In the genomic region with DNA sequence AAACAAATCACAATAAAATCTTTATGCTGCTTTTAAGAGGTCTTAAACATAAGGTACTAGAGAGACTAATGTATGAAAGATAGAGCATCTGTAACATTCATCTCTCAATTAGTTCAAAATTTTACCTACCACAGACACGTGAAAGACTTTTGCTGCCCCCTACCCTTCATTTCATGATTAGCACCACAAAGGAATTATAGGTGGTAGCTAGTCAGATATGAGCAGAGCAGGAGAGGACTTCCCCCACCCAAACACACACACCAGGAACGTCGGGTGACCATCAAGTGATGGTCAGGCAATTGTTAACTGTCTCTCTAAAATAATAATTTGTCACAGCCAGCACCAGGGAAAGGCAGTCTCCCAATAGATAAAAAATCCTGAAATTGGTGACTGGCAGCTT, we compare ENCODE assay signal across 9 cellular contexts.
DNase-seq lines count a peak whose midpoint lies in the region; ATAC-seq and TF ChIP-seq lines count a peak whose summit lies in the region.
"Had no signal": no experiment of that assay in that cellular context is flagged by ENCODE, and none has a peak within 500 bp of the region (broad histone marks: within the 10 kb centered on the region; RNA-seq: fewer than 3 reads in every experiment).

No MANE protein-coding gene starts in this region.

- H3K27me3 ChIP-seq in RWPE2 (ENCODE audit: insufficient read depth, poor library complexity, severe bottlenecking): no peaks in the 10 kb centered on the region
- H3K27me3 ChIP-seq in liver (ENCODE audit: control insufficient read depth in 4 of 4, insufficient read depth in 4 of 4, low read length in 3 of 4): no peaks in the 10 kb centered on the region

- no peaks in the 10 kb centered on the region for H3K36me3 ChIP-seq in RWPE2 (ENCODE audit: low read depth)
- no peaks in the 10 kb centered on the region for H3K36me3 ChIP-seq in liver (ENCODE audit: control insufficient read depth in 4 of 4, insufficient read depth in 3 of 4, low read depth in 1 of 4, low read length in 3 of 4)

- ATAC-seq in RWPE2 (ENCODE audit: low read depth): no peak; the same call in 2 of the 3 replicates
- ATAC-seq in stimulated activated naive CD8-positive, alpha-beta T cell treated with anti-CD3 and anti-CD28 coated beads, Interleukin-15, Interleukin-2, amounts not matched to agents 100 U/mL and 50 U/mL, for 24 hours: no peak
- ATAC-seq in HG03439 (IDR thresholded peaks at IDR 0.05; ENCODE audit: unreplicated experiment): no peak

- TF ChIP-seq RAD21 in liver (IDR thresholded peaks at IDR 0.05): peak; percentile 56 to 59

- no peak overlapping the region for H3K27ac ChIP-seq in RWPE2 (ENCODE audit: poor library complexity, severe bottlenecking)
- no peak overlapping the region for H3K27ac ChIP-seq in liver (ENCODE audit: low read depth in 1 of 2, low read length in 2 of 2)

- H3K9me3 ChIP-seq in RWPE2 (ENCODE audit: severe bottlenecking) (no peaks in the 10 kb centered on the region), liver (ENCODE audit: control insufficient read depth in 4 of 4, low read length in 3 of 4) (no peaks in the 10 kb centered on the region)

- H3K9ac ChIP-seq in liver (ENCODE audit: low read depth in 1 of 2, low read length in 2 of 2): no peak overlapping the region

- WGBS in liver: 2% methylated on average over 3 of the region's 3 CpGs

- DNase-seq in DMS53 treated with DMSO at 0.1 percent for 48 hours (lab: John Stamatoyannopoulos, UW; ENCODE audit: unreplicated experiment) (peak; percentile 4), KG1 (lab: John Stamatoyannopoulos, UW) (peak; percentile 7), RWPE2 (ENCODE audit: low spot score) (no peak), T-helper 1 cell (no peak)
- DNase-seq in stimulated activated naive CD4-positive, alpha-beta T cell treated with Interleukin-2 at 50 U/mL for 16 hours (lab: John Stamatoyannopoulos, UW): no peak
- no peak for DNase-seq in stimulated activated naive CD8-positive, alpha-beta T cell treated with anti-CD3 and anti-CD28 coated beads, Interleukin-15, Interleukin-2, amounts not matched to agents 100 U/mL and 50 U/mL, for 24 hours
- DNase-seq: NCI-H1105 treated with DMSO at 0.1 percent for 48 hours had no signal

- TF ChIP-seq CTCF in RWPE2 (IDR thresholded peaks at IDR 0.05; ENCODE audit: poor library complexity, severe bottlenecking) (peak; percentile 43), liver (IDR thresholded peaks at IDR 0.05; ENCODE audit: low read depth, low read length, missing input control) (no peak)

- H3K4me1 ChIP-seq in RWPE2 (ENCODE audit: insufficient read depth, poor library complexity, severe bottlenecking): no peaks in the 10 kb centered on the region
- no peaks in the 10 kb centered on the region for H3K4me1 ChIP-seq in liver (ENCODE audit: control insufficient read depth in 4 of 4, insufficient read depth in 4 of 4, low read length in 3 of 4)

- H3K4me3 ChIP-seq in RWPE2 (ENCODE audit: severe bottlenecking): no peak overlapping the region
- H3K4me3 ChIP-seq in liver (ENCODE audit: low read depth in 1 of 3, low read length in 3 of 3): no peak overlapping the region

TF ChIP-seq in liver, 16 proteins besides CTCF, POLR2A, EP300 and RAD21:
- TF ChIP-seq FOXA2 (IDR thresholded peaks at IDR 0.05) (no peak), TAF1 (conservative IDR thresholded peaks at IDR 0.05) (no peak), GABPA (IDR thresholded peaks at IDR 0.05 in 1 of 2, conservative IDR thresholded peaks at IDR 0.05 in 1 of 2) (no peak), FOXA1 (IDR thresholded peaks at IDR 0.05) (no peak), MAX (IDR thresholded peaks at IDR 0.05) (no peak), YY1 (IDR thresholded peaks at IDR 0.05) (no peak), JUND (IDR thresholded peaks at IDR 0.05) (no peak), HNF4A (conservative IDR thresholded peaks at IDR 0.05) (no peak)

Comparison
In these comparisons a context has a peak if more than half of its experiments do, and no peak if none do; other contexts are left out.
1. DNase-seq: peak in DMS53 treated with DMSO at 0.1 percent for 48 hours (single experiment) and KG1 (single experiment); none in RWPE2 (single experiment), stimulated activated naive CD4-positive, alpha-beta T cell treated with Interleukin-2 at 50 U/mL for 16 hours (single experiment), stimulated activated naive CD8-positive, alpha-beta T cell treated with anti-CD3 and anti-CD28 coated beads, Interleukin-15, Interleukin-2, amounts not matched to agents 100 U/mL and 50 U/mL, for 24 hours (single experiment) and T-helper 1 cell (0 of 5).